1 cellular context compared by ENCODE assay signal in genomic region chr13:83906240-83906820, GRCh38.
TF ChIP-seq lines count a peak whose summit lies in the region.

No MANE protein-coding gene starts in this region.

TF ChIP-seq in H1, 55 proteins besides CTCF, POLR2A, EP300 and RAD21:
- TF ChIP-seq ASH2L (IDR thresholded peaks at IDR 0.05; ENCODE audit: low read length): no peak
- TF ChIP-seq KDM5A (IDR thresholded peaks at IDR 0.05; ENCODE audit: low read length): no peak
- no peak for TF ChIP-seq RFX5 (IDR thresholded peaks at IDR 0.05; ENCODE audit: borderline replicate concordance, low read depth, low read length)
- no peak for TF ChIP-seq HDAC6 (IDR thresholded peaks at IDR 0.05; ENCODE audit: low read depth, low read length)
- no peak for TF ChIP-seq TBP (IDR thresholded peaks at IDR 0.05; ENCODE audit: low read depth, low read length)
- no peak for TF ChIP-seq CBX5 (IDR thresholded peaks at IDR 0.05; ENCODE audit: low read depth, low read length)
- TF ChIP-seq PHF8 (conservative IDR thresholded peaks at IDR 0.05; ENCODE audit: low read depth, low read length): no peak
- TF ChIP-seq SP2 (IDR thresholded peaks at IDR 0.05; ENCODE audit: low read length): no peak
- TF ChIP-seq NANOG (IDR thresholded peaks at IDR 0.05; ENCODE audit: insufficient read depth, low read depth, low read length, poor library complexity, severe bottlenecking): no peak
- no peak for TF ChIP-seq JUND (IDR thresholded peaks at IDR 0.05; ENCODE audit: low read length)
- TF ChIP-seq CREB1 (IDR thresholded peaks at IDR 0.05): no peak
- TF ChIP-seq CHD1 (IDR thresholded peaks at IDR 0.05; ENCODE audit: low read depth, low read length): no peak
